ENCODE assay signal across 22 cellular contexts in genomic region chr16:73275024-73275423, GRCh38.
DNase-seq lines count a peak whose midpoint lies in the region; ATAC-seq and TF ChIP-seq lines count a peak whose summit lies in the region.
"Had no signal": no experiment of that assay in that cellular context is flagged by ENCODE, and none has a peak within 500 bp of the region (broad histone marks: within the 10 kb centered on the region; RNA-seq: fewer than 3 reads in every experiment).

No MANE protein-coding gene starts in this region.

- no peaks in the 10 kb centered on the region for H3K4me1 ChIP-seq in neural progenitor cell
- H3K4me1 ChIP-seq: breast epithelium, heart right ventricle, left ventricle myocardium inferior, parathyroid adenoma had no signal

- H3K9ac ChIP-seq in neural progenitor cell, result no peak overlapping the region
- H3K9ac ChIP-seq: parathyroid adenoma had no signal

- no peaks in the 10 kb centered on the region for H3K4me1 Mint-ChIP-seq in neural progenitor cell

- peak overlapping the region; percentile 12 for H2AFZ ChIP-seq in neural progenitor cell (replicated peaks)
- H2AFZ ChIP-seq: parathyroid adenoma had no signal

- H3K4me3 Mint-ChIP-seq in neural progenitor cell, result no peak overlapping the region
- H3K4me3 Mint-ChIP-seq: mesothelial cell of epicardium; natural killer cell treated with Interleukin-12 subunit alpha and Interleukin-12 subunit beta and Interleukin-15 and Interleukin-18, amount 100 ng/mL, for 72 hours; T-helper 2 cell treated with Interferon-gamma antibody and Interleukin-4, amounts not matched to agents 5 μg/mL and 100 μg/mL, for 36 hours had no signal

- no peaks in the 10 kb centered on the region for H3K27me3 ChIP-seq in neural progenitor cell
- H3K27me3 ChIP-seq: breast epithelium had no signal

- peaks cover 2% of the 10 kb centered on the region for H3K9me3 Mint-ChIP-seq in neural progenitor cell
- H3K9me3 Mint-ChIP-seq: natural killer cell treated with Interleukin-12 subunit alpha and Interleukin-12 subunit beta and Interleukin-15 and Interleukin-18, amount 100 ng/mL, for 72 hours had no signal

- no peaks in the 10 kb centered on the region for H4K20me1 ChIP-seq in neural progenitor cell (ENCODE audit: low read depth)

- H3F3A ChIP-seq in neural progenitor cell (ENCODE audit: low read depth), result no peaks in the 10 kb centered on the region

- no peak overlapping the region for H3K4me3 ChIP-seq in neural progenitor cell
- H3K4me3 ChIP-seq: breast epithelium, heart right ventricle, left ventricle myocardium inferior had no signal

- H3K27me3 Mint-ChIP-seq in neural progenitor cell (ENCODE audit: insufficient read depth, low read depth), result peaks cover 4% of the 10 kb centered on the region

- ATAC-seq in GM18909 (IDR thresholded peaks at IDR 0.05; ENCODE audit: poor library complexity, unreplicated experiment), result peak; percentile 83
- ATAC-seq in GM21619 (IDR thresholded peaks at IDR 0.05; ENCODE audit: unreplicated experiment), result peak; percentile 79
- ATAC-seq in HG03095 (IDR thresholded peaks at IDR 0.05; ENCODE audit: unreplicated experiment), result peak; percentile 85
- ATAC-seq: HCT116; heart right ventricle; natural killer cell treated with Interleukin-12 subunit alpha and Interleukin-12 subunit beta and Interleukin-15 and Interleukin-18, amount 100 ng/mL, for 72 hours; SK-N-SH treated with all-trans-retinoic acid at 6 μM for 48 hours had no signal

- DNase-seq in neural progenitor cell (ENCODE audit: low spot score) (no peak), putamen (ENCODE audit: low spot score) (no peak), Kasumi-1 (lab: John Stamatoyannopoulos, UW) (no peak), SHP77 treated with DMSO at 0.1 percent for 48 hours (lab: John Stamatoyannopoulos, UW) (no peak)
- DNase-seq: activated CD4-positive, alpha-beta T cell treated with anti-CD3 and anti-CD28 coated beads, Interleukin-2, amount 50 U/mL, for 48 hours; heart right ventricle; left ventricle myocardium inferior; NCI-H1092; NCI-H2029; NCI-H446 treated with DMSO at 0.1 percent for 48 hours; RPMI8226 had no signal

- H3K36me3 ChIP-seq in neural progenitor cell, result no peaks in the 10 kb centered on the region
- H3K36me3 ChIP-seq: breast epithelium, heart right ventricle, left ventricle myocardium inferior had no signal

- no peaks in the 10 kb centered on the region for H3K36me3 Mint-ChIP-seq in neural progenitor cell
- H3K36me3 Mint-ChIP-seq: mesothelial cell of epicardium; natural killer cell treated with Interleukin-12 subunit alpha and Interleukin-12 subunit beta and Interleukin-15 and Interleukin-18, amount 100 ng/mL, for 72 hours had no signal

- no peak overlapping the region for H3K27ac ChIP-seq in neural progenitor cell
- H3K27ac ChIP-seq: breast epithelium, C4-2B, heart right ventricle, left ventricle myocardium inferior, parathyroid adenoma had no signal

- H3K79me2 ChIP-seq in neural progenitor cell (ENCODE audit: low read depth), result no peaks in the 10 kb centered on the region
- H3K79me2 ChIP-seq: parathyroid adenoma had no signal

- H3K27ac Mint-ChIP-seq in neural progenitor cell, result no peak overlapping the region
- H3K27ac Mint-ChIP-seq: mesothelial cell of epicardium; natural killer cell treated with Interleukin-12 subunit alpha and Interleukin-12 subunit beta and Interleukin-15 and Interleukin-18, amount 100 ng/mL, for 72 hours; T-helper 2 cell treated with Interferon-gamma antibody and Interleukin-4, amounts not matched to agents 5 μg/mL and 100 μg/mL, for 36 hours had no signal

- no peaks in the 10 kb centered on the region for H3K9me3 ChIP-seq in neural progenitor cell (ENCODE audit: low read depth)
- H3K9me3 ChIP-seq: breast epithelium had no signal

- no peak overlapping the region for H3K4me2 ChIP-seq in neural progenitor cell

- no peak for TF ChIP-seq CTCF in neural progenitor cell (IDR thresholded peaks at IDR 0.05)
